28 cellular contexts compared by ENCODE assay signal in genomic region chr1:174197547-174197946, GRCh38.
"Had no signal": no experiment of that assay in that cellular context is flagged by ENCODE, and none has a peak within 500 bp of the region (broad histone marks: within the 10 kb centered on the region; RNA-seq: fewer than 3 reads in every experiment).

No MANE protein-coding gene starts in this region.

- DNase-seq: activated B cell treated with CpG ODN at 0.5 μM for 24 hours; activated CD4-positive, alpha-beta memory T cell treated with anti-CD3 and anti-CD28 coated beads for 36 hours; activated CD4-positive, alpha-beta T cell treated with anti-CD3 and anti-CD28 coated beads, Interleukin-2, amount 10 ng/mL, durations not matched to agents 7 days and 5 days; activated CD8-positive, alpha-beta memory T cell treated with anti-CD3 and anti-CD28 coated beads for 24 hours; activated effector memory CD4-positive, alpha-beta T cell treated with anti-CD3 and anti-CD28 coated beads, Interleukin-2, amount 50 U/mL, for 16 hours; activated naive CD4-positive, alpha-beta T cell treated with anti-CD3 and anti-CD28 coated beads, Interleukin-2, amount 10 ng/mL, durations not matched to agents 7 days and 5 days; activated naive CD8-positive, alpha-beta T cell treated with anti-CD3 and anti-CD28 coated beads, Interleukin-2, amount 10 ng/mL, durations not matched to agents 7 days and 5 days; activated T-cell treated with anti-CD3 and anti-CD28 coated beads, Interleukin-2, amount 50 U/mL, for 4 hours; adrenal gland; anterior cingulate cortex; caudate nucleus; IMR-90; KBM-7; NCI-H1105; NCI-H1436; NCI-H187; NCI-H2081 treated with DMSO at 0.1 percent for 48 hours; NCI-H2171; NCI-H2227 treated with DMSO at 0.1 percent for 48 hours; NCI-H446 treated with DMSO at 0.1 percent for 48 hours; NCI-H526; NCI-H774; OCI-M1; RPMI8226; SHP77; T-helper 17 cell; T-helper 9 cell had no signal

- H3K27ac ChIP-seq: adrenal gland had no signal

- H3K27me3 ChIP-seq: adrenal gland had no signal

- ATAC-seq: activated T-cell treated with anti-CD3 and anti-CD28 coated beads, Interleukin-2, amount 50 U/mL, for 4 hours; Panc1; T-helper 17 cell had no signal

- H3K36me3 ChIP-seq: adrenal gland had no signal

- H3K4me3 ChIP-seq: adrenal gland had no signal

- H3K4me1 ChIP-seq: adrenal gland had no signal
